In the genomic region with DNA sequence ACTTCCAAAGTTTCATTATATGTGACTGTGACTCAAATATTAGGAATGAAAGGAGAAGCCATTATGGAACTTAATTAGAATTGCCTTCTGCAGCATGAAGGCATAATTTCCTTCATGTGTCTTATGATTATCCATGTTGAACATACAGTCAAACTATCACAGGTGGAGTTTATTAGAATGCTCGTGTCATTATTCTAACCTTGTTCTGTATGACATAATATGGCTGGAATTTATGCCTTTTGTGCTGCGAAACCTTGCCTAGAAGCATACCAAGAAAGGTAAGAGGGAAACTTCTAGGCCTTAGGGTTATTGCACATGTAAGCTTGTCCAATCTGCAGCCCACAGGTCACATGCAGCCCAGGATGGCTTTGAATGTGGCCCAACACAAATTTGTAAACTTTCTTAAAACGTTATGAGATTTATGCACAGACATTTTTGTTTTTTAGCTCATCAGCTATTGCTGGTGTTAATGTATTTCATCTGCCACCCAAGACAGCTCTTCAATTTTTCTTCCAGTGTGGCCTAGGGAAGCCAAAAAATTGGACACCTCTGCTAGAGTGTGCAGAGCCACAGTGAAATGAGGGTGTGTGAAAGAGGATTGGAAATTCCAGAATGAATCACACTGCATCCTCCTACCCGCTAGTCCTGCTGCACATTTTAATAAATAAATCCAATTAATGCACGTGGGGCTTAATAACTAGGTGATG, we compare ENCODE assay signal across 25 cellular contexts.
"Had no signal": no experiment of that assay in that cellular context is flagged by ENCODE, and none has a peak within 500 bp of the region (broad histone marks: within the 10 kb centered on the region; RNA-seq: fewer than 3 reads in every experiment).

No MANE protein-coding gene starts in this region.

- H3K9me3 ChIP-seq: gastrocnemius medialis, mucosa of descending colon, pancreas, psoas muscle, tibial artery, uterus had no signal

- DNase-seq: activated B cell treated with CpG ODN at 0.5 μM for 24 hours; activated CD4-positive, alpha-beta T cell treated with anti-CD3 and anti-CD28 coated beads for 36 hours; activated CD4-positive, alpha-beta T cell treated with anti-CD3 and anti-CD28 coated beads, Interleukin-2, amount 50 U/mL, for 4 hours; activated CD8-positive, alpha-beta memory T cell treated with anti-CD3 and anti-CD28 coated beads, Interleukin-2, amount 50 U/mL, for 48 hours; activated naive CD4-positive, alpha-beta T cell; activated T-cell treated with anti-CD3 and anti-CD28 coated beads, Interleukin-2, amount 50 U/mL, for 4 hours; gastrocnemius medialis; hippocampal formation; left colon; mesenchymal stem cell; mucosa of descending colon; nephron progenitor cell; pancreas; psoas muscle; right cardiac atrium; stimulated activated CD4-positive, alpha-beta T cell treated with anti-CD3 and anti-CD28 coated beads, Interleukin-12 subunit alpha, Interleukin-12 subunit beta, amount 100 ng/mL, for 4 hours; stimulated activated CD4-positive, alpha-beta T cell treated with anti-CD3 and anti-CD28 coated beads, Interleukin-1b, Interleukin-23, amount 100 ng/mL, for 48 hours; stimulated activated naive CD8-positive, alpha-beta T cell treated with anti-CD3 and anti-CD28 coated beads, Interleukin-15, amount 100 ng/mL, for 72 hours; T1000; tibial artery; uterus had no signal

- H3K4me1 Mint-ChIP-seq: nephron progenitor cell; stimulated activated naive CD8-positive, alpha-beta T cell treated with anti-CD3 and anti-CD28 coated beads, Interleukin-15, amount 100 ng/mL, for 72 hours had no signal

- H3K4me1 ChIP-seq: gastrocnemius medialis, pancreas, psoas muscle, tibial artery, uterus had no signal

- H3K27ac Mint-ChIP-seq: activated B cell treated with CpG ODN at 0.5 μM for 24 hours; activated CD4-positive, alpha-beta T cell treated with anti-CD3 and anti-CD28 coated beads for 36 hours; activated naive CD8-positive, alpha-beta T cell; activated T-helper 2 cell treated with anti-CD3 and anti-CD28 coated beads, Interferon-gamma antibody, Interleukin-2, Interleukin-4, amounts not matched to agents 10 μg/mL and 5 μg/mL and 100 μg/mL, durations not matched to agents 14 hours and 24 hours and 36 hours; nephron progenitor cell; stimulated activated effector memory CD8-positive, alpha-beta T cell treated with anti-CD3 and anti-CD28 coated beads, Interleukin-12 subunit alpha, Interleukin-12 subunit beta, amount 100 ng/mL, for 72 hours; stimulated activated naive CD8-positive, alpha-beta T cell treated with anti-CD3 and anti-CD28 coated beads, Interleukin-15, amount 100 ng/mL, for 72 hours; T-helper 1 cell treated with Interleukin-12 subunit alpha and Interleukin-12 subunit beta and Interleukin-4 antibody, amounts not matched to agents 30 μg/mL and 1 μg/mL, for 36 hours had no signal

- ATAC-seq: activated CD4-positive, alpha-beta T cell treated with anti-CD3 and anti-CD28 coated beads for 36 hours; activated T-cell treated with anti-CD3 and anti-CD28 coated beads, Interleukin-2, amount 50 U/mL, for 4 hours; gastrocnemius medialis; left colon; mucosa of descending colon; pancreas; psoas muscle; right cardiac atrium; stimulated activated effector memory CD8-positive, alpha-beta T cell treated with anti-CD3 and anti-CD28 coated beads, Interleukin-12 subunit alpha, Interleukin-12 subunit beta, amount 100 ng/mL, for 72 hours; stimulated activated naive CD8-positive, alpha-beta T cell treated with anti-CD3 and anti-CD28 coated beads, Interleukin-15, amount 100 ng/mL, for 72 hours had no signal

- H3K27ac ChIP-seq: gastrocnemius medialis, pancreas, psoas muscle, tibial artery, uterus had no signal

- H3K27me3 ChIP-seq: gastrocnemius medialis, pancreas, tibial artery, uterus had no signal

- H3K27me3 Mint-ChIP-seq: activated B cell treated with CpG ODN at 0.5 μM for 24 hours; activated CD4-positive, alpha-beta T cell treated with anti-CD3 and anti-CD28 coated beads for 36 hours; activated naive CD8-positive, alpha-beta T cell; stimulated activated naive CD8-positive, alpha-beta T cell treated with anti-CD3 and anti-CD28 coated beads, Interleukin-15, amount 100 ng/mL, for 72 hours had no signal

- H3K36me3 Mint-ChIP-seq: stimulated activated effector memory CD8-positive, alpha-beta T cell treated with anti-CD3 and anti-CD28 coated beads, Interleukin-12 subunit alpha, Interleukin-12 subunit beta, amount 100 ng/mL, for 72 hours had no signal

- H3K36me3 ChIP-seq: gastrocnemius medialis, pancreas, tibial artery, uterus had no signal

- FAIRE-seq: pancreas had no signal

- H3K9me3 Mint-ChIP-seq: activated B cell treated with CpG ODN at 0.5 μM for 24 hours; activated T-cell treated with anti-CD3 and anti-CD28 coated beads, Interleukin-2, amount 50 U/mL, for 4 hours; activated T-helper 2 cell treated with anti-CD3 and anti-CD28 coated beads, Interferon-gamma antibody, Interleukin-2, Interleukin-4, amounts not matched to agents 10 μg/mL and 5 μg/mL and 100 μg/mL, durations not matched to agents 14 hours and 24 hours and 36 hours; nephron progenitor cell; stimulated activated effector memory CD8-positive, alpha-beta T cell treated with anti-CD3 and anti-CD28 coated beads, Interleukin-12 subunit alpha, Interleukin-12 subunit beta, amount 100 ng/mL, for 72 hours; stimulated activated naive CD8-positive, alpha-beta T cell treated with anti-CD3 and anti-CD28 coated beads, Interleukin-15, amount 100 ng/mL, for 72 hours; T-helper 1 cell treated with Interleukin-12 subunit alpha and Interleukin-12 subunit beta and Interleukin-4 antibody, amounts not matched to agents 30 μg/mL and 1 μg/mL, for 36 hours had no signal

- H3K4me3 ChIP-seq: gastrocnemius medialis, mucosa of descending colon, pancreas, psoas muscle, tibial artery, uterus had no signal

- H3K4me3 Mint-ChIP-seq: activated B cell treated with CpG ODN at 0.5 μM for 24 hours; activated CD4-positive, alpha-beta T cell treated with anti-CD3 and anti-CD28 coated beads for 36 hours; activated naive CD8-positive, alpha-beta T cell; activated T-cell treated with anti-CD3 and anti-CD28 coated beads, Interleukin-2, amount 50 U/mL, for 4 hours; nephron progenitor cell; stimulated activated effector memory CD8-positive, alpha-beta T cell treated with anti-CD3 and anti-CD28 coated beads, Interleukin-12 subunit alpha, Interleukin-12 subunit beta, amount 100 ng/mL, for 72 hours; stimulated activated naive CD8-positive, alpha-beta T cell treated with anti-CD3 and anti-CD28 coated beads, Interleukin-15, amount 100 ng/mL, for 72 hours; T-helper 1 cell treated with Interleukin-12 subunit alpha and Interleukin-12 subunit beta and Interleukin-4 antibody, amounts not matched to agents 30 μg/mL and 1 μg/mL, for 36 hours had no signal
